Comparison of ENCODE assay signal across 13 cellular contexts in genomic region chr17:81341347-81342061, GRCh38. TPM values are rescaled to one million over a fixed set of nuclear protein-coding genes. Genes with fewer than 3 reads are reported as not detected.
DNase-seq lines count a peak whose midpoint lies in the region; ATAC-seq lines count a peak whose summit lies in the region.
"Had no signal": no experiment of that assay in that cellular context is flagged by ENCODE, and none has a peak within 500 bp of the region (broad histone marks: within the 10 kb centered on the region; RNA-seq: fewer than 3 reads in every experiment).

No MANE protein-coding gene starts in this region.

- peaks cover 28% of the 10 kb centered on the region for H3K4me1 ChIP-seq in HUES48 (ENCODE audit: control insufficient read depth, insufficient read depth, low read length)
- peaks cover 31% of the 10 kb centered on the region for H3K4me1 ChIP-seq in skeletal muscle satellite cell (ENCODE audit: control insufficient read depth, insufficient read depth, low read length)

- H3K36me3 ChIP-seq in HUES48 (ENCODE audit: control insufficient read depth, insufficient read depth, low read length) (no peaks in the 10 kb centered on the region), skeletal muscle satellite cell (ENCODE audit: insufficient read depth, low read length) (no peaks in the 10 kb centered on the region)

- H3K9me3 ChIP-seq in HUES48 (ENCODE audit: control insufficient read depth, insufficient read depth, low read length) = no peaks in the 10 kb centered on the region
- no peaks in the 10 kb centered on the region for H3K9me3 ChIP-seq in skeletal muscle satellite cell (replicated peaks; ENCODE audit: low read length)

- H3K4me3 ChIP-seq in HUES48 (ENCODE audit: low read depth, low read length) (peak overlapping the region; percentile 41), skeletal muscle satellite cell (ENCODE audit: low read length) (peak overlapping the region; percentile 99)

- peak overlapping the region; percentile 97 for H3K4me2 ChIP-seq in skeletal muscle satellite cell (ENCODE audit: low read length)

- ATAC-seq in HG03342 (IDR thresholded peaks at IDR 0.05; ENCODE audit: unreplicated experiment) = no peak
- ATAC-seq: activated T-helper 17 cell treated with anti-CD3 and anti-CD28 coated beads, Interleukin-2, amount 50 U/mL, for 72 hours; naive thymus-derived CD8-positive, alpha-beta T cell; stimulated activated naive CD8-positive, alpha-beta T cell treated with anti-CD3 and anti-CD28 coated beads, Interleukin-15, Interleukin-2, amounts not matched to agents 100 U/mL and 50 U/mL, for 24 hours had no signal

- H3K9ac ChIP-seq in HUES48 (ENCODE audit: low read depth, low read length) (no peak overlapping the region), skeletal muscle satellite cell (ENCODE audit: low read depth, low read length) (peak overlapping the region; percentile 91)

- no peak for DNase-seq in caudate nucleus (lab: John Stamatoyannopoulos, UW)
- peak; percentile 38 for DNase-seq in kidney tubule cell (ENCODE audit: low spot score)
- no peak for DNase-seq in medulla oblongata (ENCODE audit: extremely low spot score)
- no peak for DNase-seq in effector CD8-positive, alpha-beta T cell (lab: John Stamatoyannopoulos, UW)
- DNase-seq in NCI-H2171 (lab: John Stamatoyannopoulos, UW) = no peak
- DNase-seq: KG1; SIG-M5; stimulated activated naive CD8-positive, alpha-beta T cell treated with anti-CD3 and anti-CD28 coated beads, Interleukin-15, Interleukin-2, amounts not matched to agents 100 U/mL and 50 U/mL, for 24 hours had no signal

- H3K27ac ChIP-seq in HUES48 (ENCODE audit: low read depth, low read length) (no peak overlapping the region), caudate nucleus (ENCODE audit: low read depth, low read length) (peak overlapping the region; percentile 52)

- peaks cover 67% of the 10 kb centered on the region for H3K27me3 ChIP-seq in HUES48 (ENCODE audit: control insufficient read depth, insufficient read depth, low read length)
- no peaks in the 10 kb centered on the region for H3K27me3 ChIP-seq in skeletal muscle satellite cell (ENCODE audit: control insufficient read depth, insufficient read depth, low read length)

RNA-seq across cellular contexts. Expression of gene SLC38A10, which starts 46.4 kb away (rescaled TPM):
- 46.7 and 58.1 TPM in 2 replicates for total RNA-seq in skeletal muscle satellite cell (2012; rRNA removed)

RNA-seq across cellular contexts. Expression of gene BAHCC1, which starts 53.8 kb away (rescaled TPM):
- 7.9 and 8.3 TPM in 2 replicates for total RNA-seq in skeletal muscle satellite cell (2012; rRNA removed)
- total RNA-seq: naive thymus-derived CD8-positive, alpha-beta T cell had no signal
